22 cellular contexts compared by ENCODE assay signal in the genomic region with DNA sequence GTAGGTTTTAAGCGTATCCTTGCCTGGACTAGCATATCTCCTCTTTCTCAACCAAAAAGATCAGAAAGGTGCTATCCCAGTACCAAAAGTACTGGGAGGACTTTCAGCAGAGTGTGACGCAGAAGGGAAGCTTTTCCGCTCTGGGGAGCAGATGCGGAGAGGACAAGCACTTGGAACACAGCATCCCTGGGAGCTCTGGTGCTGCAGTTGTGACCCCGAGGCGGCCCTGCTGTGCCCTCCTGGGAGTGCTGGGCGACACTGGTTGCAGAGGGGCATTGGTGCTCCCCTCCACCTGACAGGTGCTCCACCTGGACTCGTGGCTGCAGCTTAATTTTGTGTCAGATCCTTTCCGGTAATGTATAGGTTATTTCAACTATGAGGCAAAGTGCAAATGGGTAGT. TPM values are rescaled to one million over a fixed set of nuclear protein-coding genes. Genes with fewer than 3 reads are reported as not detected.
DNase-seq lines count a peak whose midpoint lies in the region; ATAC-seq, FAIRE-seq and TF ChIP-seq lines count a peak whose summit lies in the region.
"Had no signal": no experiment of that assay in that cellular context is flagged by ENCODE, and none has a peak within 500 bp of the region (broad histone marks: within the 10 kb centered on the region; RNA-seq: fewer than 3 reads in every experiment).

No MANE protein-coding gene starts in this region.

- H3K4me1 ChIP-seq in colonic mucosa, result peaks cover 4% of the 10 kb centered on the region

- H3K36me3 ChIP-seq in WERI-Rb-1 (peaks cover 37% of the 10 kb centered on the region), colonic mucosa (no peaks in the 10 kb centered on the region)

- FAIRE-seq in GM12892 (lab: Jason Lieb, UNC), result peak; percentile 17

- no peak overlapping the region for H3K9ac ChIP-seq in colonic mucosa (ENCODE audit: low read depth in 2 of 2, low read length in 2 of 2)

- peaks cover 16% of the 10 kb centered on the region for H3K36me3 Mint-ChIP-seq in activated naive CD4-positive, alpha-beta T cell treated with anti-CD3 and anti-CD28 coated beads, Interleukin-2, amount 10 ng/mL, durations not matched to agents 7 days and 5 days

- H3K27me3 Mint-ChIP-seq in activated naive CD4-positive, alpha-beta T cell treated with anti-CD3 and anti-CD28 coated beads, Interleukin-2, amount 10 ng/mL, durations not matched to agents 7 days and 5 days, result no peaks in the 10 kb centered on the region

- peaks cover 25% of the 10 kb centered on the region for H3K4me1 Mint-ChIP-seq in activated naive CD4-positive, alpha-beta T cell treated with anti-CD3 and anti-CD28 coated beads, Interleukin-2, amount 10 ng/mL, durations not matched to agents 7 days and 5 days

- peaks cover 1% of the 10 kb centered on the region for H3K9me3 Mint-ChIP-seq in activated naive CD4-positive, alpha-beta T cell treated with anti-CD3 and anti-CD28 coated beads, Interleukin-2, amount 10 ng/mL, durations not matched to agents 7 days and 5 days

- DNase-seq in GM12892 (ENCODE audit: insufficient read length) (no peak), WERI-Rb-1 (peak; percentile 9), left lobe of liver (ENCODE audit: low spot score) (peak; percentile 57), posterior vena cava (ENCODE audit: low spot score) (peak; percentile 66), colonic mucosa (no peak), Kasumi-1 (lab: John Stamatoyannopoulos, UW) (no peak)
- no peak for DNase-seq in activated naive CD4-positive, alpha-beta T cell treated with anti-CD3 and anti-CD28 coated beads, Interleukin-2, amount 10 ng/mL, durations not matched to agents 7 days and 5 days
- DNase-seq: COR-L47, DMS53, KG1, NCI-H1048, NCI-H1436 treated with DMSO at 0.1 percent for 48 hours, NCI-H2029 treated with DMSO at 0.1 percent for 48 hours, NCI-H510A, NCI-H82, PC-3, SJCRH30 had no signal

- H3K9me3 ChIP-seq in WERI-Rb-1 (ENCODE audit: severe bottlenecking) (peaks cover 11% of the 10 kb centered on the region), colonic mucosa (no peaks in the 10 kb centered on the region)
- H3K9me3 ChIP-seq: HAP-1, SJCRH30 had no signal

- H3K4me3 ChIP-seq in WERI-Rb-1 (ENCODE audit: low read depth, low read length) (no peak overlapping the region), colonic mucosa (no peak overlapping the region)
- H3K4me3 ChIP-seq: HAP-1, SJCRH30 had no signal

- no peak overlapping the region for H3K27ac Mint-ChIP-seq in activated naive CD4-positive, alpha-beta T cell treated with anti-CD3 and anti-CD28 coated beads, Interleukin-2, amount 10 ng/mL, durations not matched to agents 7 days and 5 days

- H3K27me3 ChIP-seq in WERI-Rb-1 (ENCODE audit: insufficient read depth, low read depth, severe bottlenecking), result no peaks in the 10 kb centered on the region
- no peaks in the 10 kb centered on the region for H3K27me3 ChIP-seq in colonic mucosa
- H3K27me3 ChIP-seq: SJCRH30 had no signal

- CTCF ChIA-PET in activated naive CD4-positive, alpha-beta T cell treated with anti-CD3 and anti-CD28 coated beads, Interleukin-2, amount 10 ng/mL, durations not matched to agents 7 days and 5 days (lab: Charles Lee), result interaction anchor here (0.9 kb wide), 1 partner anchor 200 kb away, joined by 3 read pairs; no protein-coding TSS in a partner anchor

- ATAC-seq in left lobe of liver (no peak), HG02763 (IDR thresholded peaks at IDR 0.05; ENCODE audit: unreplicated experiment) (no peak)
- ATAC-seq: PC-3 had no signal

- no peak for TF ChIP-seq POLR2A in GM12892 (IDR thresholded peaks at IDR 0.05; ENCODE audit: low read depth, low read length)

- H3K27ac ChIP-seq in WERI-Rb-1, result no peak overlapping the region
- H3K27ac ChIP-seq in colonic mucosa, result no peak overlapping the region
- H3K27ac ChIP-seq: C4-2B, HL-60, RWPE1, SJCRH30 had no signal

- intact Hi-C loops in posterior vena cava (cut with DNase I) (no loop called here), colonic mucosa (cut with DNase I) (loop anchor here (10.0 kb wide), 1 partner anchor 86 kb away; a partner anchor contains a TSS)

- no peak overlapping the region for H3K4me3 Mint-ChIP-seq in activated naive CD4-positive, alpha-beta T cell treated with anti-CD3 and anti-CD28 coated beads, Interleukin-2, amount 10 ng/mL, durations not matched to agents 7 days and 5 days

- no peak for TF ChIP-seq CTCF in WERI-Rb-1 (IDR thresholded peaks at IDR 0.05; ENCODE audit: low read depth, low read length)
- TF ChIP-seq CTCF in colonic mucosa (IDR thresholded peaks at IDR 0.05), result no peak

RNA-seq across cellular contexts. Expression of a gene that starts 3.4 kb away (rescaled TPM):
- polyA plus RNA-seq in GM12892 (2012; ENCODE audit: missing spikeins), result 20.7 TPM
- total RNA-seq in left lobe of liver, result 34.4 TPM
- total RNA-seq in posterior vena cava, result 10 to 100 TPM; 19.5 to 21.7 TPM
- total RNA-seq in colonic mucosa, result 10 to 100 TPM; 36.7 to 40.4 TPM

RNA-seq across cellular contexts. Expression of a gene that starts 57.3 kb away (rescaled TPM):
- 20.3 TPM for polyA plus RNA-seq in GM12892 (2012; ENCODE audit: missing spikeins)
- total RNA-seq in left lobe of liver, result 12.3 TPM
- 10 to 100 TPM in 1 of 2 donors, 1 to 10 TPM in 1; 8.5 to 11.9 TPM for total RNA-seq in posterior vena cava
- total RNA-seq in colonic mucosa, result 10 to 100 TPM; 32.1 to 38.0 TPM

Comparison
In these comparisons a context has a peak if more than half of its experiments do, and no peak if none do; other contexts are left out.
1. DNase-seq: peak in WERI-Rb-1 (single experiment), left lobe of liver (single experiment) and posterior vena cava (single experiment); none in GM12892 (single experiment), colonic mucosa (single experiment), activated naive CD4-positive, alpha-beta T cell treated with anti-CD3 and anti-CD28 coated beads, Interleukin-2, amount 10 ng/mL, durations not matched to agents 7 days and 5 days (single experiment) and Kasumi-1 (0 of 2).